Comparison of ENCODE assay signal across 1 cellular context in the genomic region with DNA sequence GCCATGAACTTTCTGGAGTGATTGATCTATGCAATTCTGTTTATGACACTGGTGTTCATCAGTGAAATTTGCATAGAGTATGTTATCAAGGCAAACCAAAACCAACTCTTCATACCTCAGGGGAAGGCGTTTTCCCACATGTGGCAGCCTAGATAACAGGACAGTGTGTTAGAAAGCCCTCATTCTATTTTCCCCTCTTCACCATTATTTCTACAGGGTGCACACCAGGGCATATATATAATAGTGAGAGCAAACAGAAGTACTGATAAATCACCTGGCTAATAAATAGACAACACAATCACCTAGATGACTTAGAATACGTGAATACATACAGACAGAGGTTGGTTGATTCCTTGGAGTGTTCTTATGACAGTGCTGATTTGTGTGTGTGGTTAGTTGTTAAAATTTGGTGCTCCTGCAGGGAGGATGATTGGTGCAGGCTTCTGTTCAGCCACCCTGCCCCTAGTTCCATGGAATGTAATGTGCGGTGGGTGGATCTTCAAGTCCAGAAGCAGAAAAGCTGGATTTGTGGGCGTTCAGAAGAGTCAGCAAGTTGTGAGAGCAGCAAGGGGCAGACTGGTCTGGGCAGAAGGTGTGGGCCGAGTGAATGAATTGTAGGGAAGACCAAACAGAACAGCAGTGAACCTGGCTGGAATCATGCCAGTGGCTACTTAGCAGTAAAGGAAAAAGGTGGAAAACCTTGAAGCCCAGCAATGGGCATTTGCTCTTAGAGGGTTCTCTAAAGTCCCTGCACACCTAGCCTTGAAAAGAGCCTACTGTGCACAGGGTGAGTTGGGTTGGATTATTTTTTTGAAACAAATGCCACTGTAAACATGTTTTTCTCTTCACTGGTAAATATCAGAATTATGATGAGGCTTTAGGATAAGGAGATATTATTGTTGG.
TF ChIP-seq lines count a peak whose summit lies in the region.

No MANE protein-coding gene starts in this region.

TF ChIP-seq in K562, 482 proteins besides CTCF, POLR2A, EP300 and RAD21 (continues in another document):
- peak; percentile 62; the same call in 1 of the 2 replicates for TF ChIP-seq CHAMP1 (IDR thresholded peaks at IDR 0.05)
- peak; percentile 53; the same call in 1 of the 2 replicates for TF ChIP-seq PKNOX1 (IDR thresholded peaks at IDR 0.05)
- TF ChIP-seq ZFPM2 (CRISPR knock-in tag; IDR thresholded peaks at IDR 0.05) = no peak
- no peak for TF ChIP-seq HEY1 (CRISPR knock-in tag; IDR thresholded peaks at IDR 0.05; ENCODE audit: borderline replicate concordance)
- TF ChIP-seq, protein P1, sequence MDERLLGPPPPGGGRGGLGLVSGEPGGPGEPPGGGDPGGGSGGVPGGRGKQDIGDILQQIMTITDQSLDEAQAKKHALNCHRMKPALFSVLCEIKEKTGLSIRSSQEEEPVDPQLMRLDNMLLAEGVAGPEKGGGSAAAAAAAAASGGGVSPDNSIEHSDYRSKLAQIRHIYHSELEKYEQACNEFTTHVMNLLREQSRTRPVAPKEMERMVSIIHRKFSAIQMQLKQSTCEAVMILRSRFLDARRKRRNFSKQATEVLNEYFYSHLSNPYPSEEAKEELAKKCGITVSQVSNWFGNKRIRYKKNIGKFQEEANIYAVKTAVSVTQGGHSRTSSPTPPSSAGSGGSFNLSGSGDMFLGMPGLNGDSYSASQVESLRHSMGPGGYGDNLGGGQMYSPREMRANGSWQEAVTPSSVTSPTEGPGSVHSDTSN (CRISPR knock-in tag; IDR thresholded peaks at IDR 0.05; ENCODE audit: low read depth) = no peak
- TF ChIP-seq, protein P1 (tag; conservative IDR thresholded peaks at IDR 0.05; ENCODE audit: low read depth) = peak; percentile 51; the same call in 1 of the 2 replicates
- peak; percentile 66; the same call in 1 of the 2 replicates for TF ChIP-seq CXXC5 (CRISPR knock-in tag; IDR thresholded peaks at IDR 0.05)
- TF ChIP-seq ZNF280A (IDR thresholded peaks at IDR 0.05; ENCODE audit: low read depth, partially characterized antibody) = no peak
- TF ChIP-seq GABPB1 (CRISPR knock-in tag; IDR thresholded peaks at IDR 0.05) = 0 out of 2 replicates have a peak, but pooled peaks have one; percentile 21
- no peak for TF ChIP-seq HOXB6 (CRISPR knock-in tag; IDR thresholded peaks at IDR 0.05; ENCODE audit: borderline replicate concordance)
- peak; percentile 96 for TF ChIP-seq DPF2 (IDR thresholded peaks at IDR 0.05)
- no peak for TF ChIP-seq PHB (CRISPR knock-in tag; IDR thresholded peaks at IDR 0.05)
- TF ChIP-seq SOX6 (IDR thresholded peaks at IDR 0.05) = peak; percentile 83
- TF ChIP-seq TEAD1 (CRISPR knock-in tag; IDR thresholded peaks at IDR 0.05) = peak; percentile 45 to 51; a peak in 2 of 4 replicates
- peak; percentile 90 for TF ChIP-seq MTA2 (IDR thresholded peaks at IDR 0.05; ENCODE audit: low read depth)
- TF ChIP-seq ETS1 (conservative IDR thresholded peaks at IDR 0.05; ENCODE audit: control insufficient read depth, low read depth, low read length) = no peak
- TF ChIP-seq, protein P2, sequence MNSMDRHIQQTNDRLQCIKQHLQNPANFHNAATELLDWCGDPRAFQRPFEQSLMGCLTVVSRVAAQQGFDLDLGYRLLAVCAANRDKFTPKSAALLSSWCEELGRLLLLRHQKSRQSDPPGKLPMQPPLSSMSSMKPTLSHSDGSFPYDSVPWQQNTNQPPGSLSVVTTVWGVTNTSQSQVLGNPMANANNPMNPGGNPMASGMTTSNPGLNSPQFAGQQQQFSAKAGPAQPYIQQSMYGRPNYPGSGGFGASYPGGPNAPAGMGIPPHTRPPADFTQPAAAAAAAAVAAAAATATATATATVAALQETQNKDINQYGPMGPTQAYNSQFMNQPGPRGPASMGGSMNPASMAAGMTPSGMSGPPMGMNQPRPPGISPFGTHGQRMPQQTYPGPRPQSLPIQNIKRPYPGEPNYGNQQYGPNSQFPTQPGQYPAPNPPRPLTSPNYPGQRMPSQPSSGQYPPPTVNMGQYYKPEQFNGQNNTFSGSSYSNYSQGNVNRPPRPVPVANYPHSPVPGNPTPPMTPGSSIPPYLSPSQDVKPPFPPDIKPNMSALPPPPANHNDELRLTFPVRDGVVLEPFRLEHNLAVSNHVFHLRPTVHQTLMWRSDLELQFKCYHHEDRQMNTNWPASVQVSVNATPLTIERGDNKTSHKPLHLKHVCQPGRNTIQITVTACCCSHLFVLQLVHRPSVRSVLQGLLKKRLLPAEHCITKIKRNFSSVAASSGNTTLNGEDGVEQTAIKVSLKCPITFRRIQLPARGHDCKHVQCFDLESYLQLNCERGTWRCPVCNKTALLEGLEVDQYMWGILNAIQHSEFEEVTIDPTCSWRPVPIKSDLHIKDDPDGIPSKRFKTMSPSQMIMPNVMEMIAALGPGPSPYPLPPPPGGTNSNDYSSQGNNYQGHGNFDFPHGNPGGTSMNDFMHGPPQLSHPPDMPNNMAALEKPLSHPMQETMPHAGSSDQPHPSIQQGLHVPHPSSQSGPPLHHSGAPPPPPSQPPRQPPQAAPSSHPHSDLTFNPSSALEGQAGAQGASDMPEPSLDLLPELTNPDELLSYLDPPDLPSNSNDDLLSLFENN (IDR thresholded peaks at IDR 0.05; ENCODE audit: low read depth in 2 of 2, low read length in 2 of 2) = peak in 1 of 2 experiments; percentile 88; a peak in 2 of 4 replicates
- peak; percentile 29 to 45; a peak in 2 of 4 replicates for TF ChIP-seq HDAC1 (IDR thresholded peaks at IDR 0.05)
- peak; percentile 84 for TF ChIP-seq LEF1 (IDR thresholded peaks at IDR 0.05)
- TF ChIP-seq CUX1 (CRISPR knock-in tag; IDR thresholded peaks at IDR 0.05) = 0 out of 2 replicates have a peak, but pooled peaks have one; percentile 62
- TF ChIP-seq MNT (conservative IDR thresholded peaks at IDR 0.05) = peak; percentile 12 to 51; a peak in 1 of 4 replicates
- TF ChIP-seq HMG20A (CRISPR knock-in tag; conservative IDR thresholded peaks at IDR 0.05) = no peak
- TF ChIP-seq PHB2 (IDR thresholded peaks at IDR 0.05; ENCODE audit: low read depth) = peak; percentile 56; the same call in 1 of the 2 replicates
- TF ChIP-seq TBP (optimal IDR thresholded peaks at IDR 0.05; ENCODE audit: low read depth, low read length) = peak; percentile 11
- peak; percentile 25 for TF ChIP-seq NUFIP1 (IDR thresholded peaks at IDR 0.05; ENCODE audit: partially characterized antibody)
- peak; percentile 80 for TF ChIP-seq CCNT2 (IDR thresholded peaks at IDR 0.05; ENCODE audit: borderline replicate concordance, extremely low read depth, insufficient read length, low read depth, low read length)
- 0 out of 2 replicates have a peak, but pooled peaks have one; percentile 27 for TF ChIP-seq MEF2A (IDR thresholded peaks at IDR 0.05; ENCODE audit: control insufficient read depth, low read depth, low read length)
- TF ChIP-seq ZNF561 (CRISPR knock-in tag; conservative IDR thresholded peaks at IDR 0.05) = no peak
- no peak for TF ChIP-seq ZNF740 (CRISPR knock-in tag; IDR thresholded peaks at IDR 0.05)
- no peak for TF ChIP-seq ZNF740 (tag; IDR thresholded peaks at IDR 0.05)
